23 cellular contexts compared by ENCODE assay signal in the genomic region with DNA sequence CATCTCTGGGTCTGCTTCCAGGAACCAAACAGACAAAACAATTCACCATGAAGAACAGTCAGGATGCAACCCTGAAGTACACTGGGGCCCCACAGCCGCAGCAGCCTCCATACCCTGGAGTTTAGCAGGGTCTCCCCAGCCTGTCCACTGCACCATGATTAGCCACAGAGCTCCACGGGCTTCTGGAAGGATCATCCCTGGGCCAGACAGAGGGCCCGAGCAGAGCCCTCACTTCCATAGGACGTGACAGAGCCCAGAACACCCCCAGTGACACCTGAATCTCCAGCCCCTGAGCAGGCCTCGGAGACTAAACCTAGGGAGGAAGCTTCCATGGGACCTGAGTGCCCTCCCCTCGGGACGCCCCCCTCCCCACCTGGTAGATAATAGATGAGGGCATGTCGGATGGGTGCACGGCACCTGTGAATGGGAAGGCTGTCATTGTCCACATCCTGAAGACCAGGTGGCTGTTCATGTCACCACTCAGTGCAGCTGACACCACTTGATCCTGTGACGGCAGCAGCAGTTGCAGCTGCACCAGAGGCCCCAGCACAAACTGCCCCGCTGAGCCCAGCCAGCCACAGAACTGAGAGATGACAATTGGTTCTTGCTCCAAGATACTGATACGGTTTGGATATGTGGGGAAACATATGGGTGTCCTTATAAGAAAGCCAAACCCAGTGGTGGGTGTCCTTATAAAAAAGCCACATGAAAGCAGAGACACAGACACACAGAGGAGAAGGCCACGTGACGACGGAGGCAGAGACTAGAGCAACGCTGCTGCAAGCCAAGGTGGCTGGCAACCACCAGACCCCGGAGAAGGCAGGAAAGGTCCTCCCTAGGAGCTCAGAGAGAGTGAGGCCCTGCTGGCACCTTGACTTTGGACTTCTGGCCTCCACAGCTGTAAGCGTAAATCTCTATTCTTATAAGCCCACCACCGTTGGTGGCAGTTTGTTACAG. TPM values are rescaled to one million over a fixed set of nuclear protein-coding genes. Genes with fewer than 3 reads are reported as not detected.
A peak's percentile ranks its signal among the peaks of the same experiment; 100 is the strongest.
DNase-seq lines count a peak whose midpoint lies in the region; ATAC-seq lines count a peak whose summit lies in the region.
"Had no signal": no experiment of that assay in that cellular context is flagged by ENCODE, and none has a peak within 500 bp of the region (broad histone marks: within the 10 kb centered on the region; RNA-seq: fewer than 3 reads in every experiment).

No MANE protein-coding gene starts in this region.

- H3K9me3 Mint-ChIP-seq in activated T-cell treated with anti-CD3 and anti-CD28 coated beads, Interleukin-2, amount 50 U/mL, for 72 hours = no peaks in the 10 kb centered on the region
- H3K9me3 Mint-ChIP-seq: CD4-positive, CD25-positive, alpha-beta regulatory T cell had no signal

- DNase-seq in activated T-cell treated with anti-CD3 and anti-CD28 coated beads, Interleukin-2, amount 50 U/mL, for 1 hour = peak; percentile 11
- no peak for DNase-seq in activated T-cell treated with anti-CD3 and anti-CD28 coated beads, Interleukin-2, amount 50 U/mL, for 72 hours
- DNase-seq in DMS53 (lab: John Stamatoyannopoulos, UW) = peak; percentile 87
- DNase-seq in T-helper 17 cell = peak in 2 of 3 donors; percentile 0 to 3
- peak in 7 of 10 donors; percentile 11 to 90 (median 47) for DNase-seq in posterior cingulate gyrus
- DNase-seq in glomerular visceral epithelial cell (ENCODE audit: extremely low spot score) = no peak
- DNase-seq in inferior parietal cortex (ENCODE audit: extremely low spot score) = no peak
- DNase-seq in GM19240 (ENCODE audit: insufficient read length, low spot score) = no peak
- DNase-seq: ACHN; activated CD4-positive, alpha-beta T cell treated with anti-CD3 and anti-CD28 coated beads for 48 hours; activated gamma-delta T cell; CD4-positive, CD25-positive, alpha-beta regulatory T cell; foreskin fibroblast; GF-D8; hippocampal formation; mammary epithelial cell; MV-4-11; NCI-H187; stimulated activated CD4-positive, alpha-beta T cell treated with anti-CD3 and anti-CD28 coated beads, Interleukin-15, amount 100 ng/mL, for 24 hours had no signal

- H3K27me3 Mint-ChIP-seq in activated T-cell treated with anti-CD3 and anti-CD28 coated beads, Interleukin-2, amount 50 U/mL, for 72 hours (ENCODE audit: low read depth) = peaks cover 26% of the 10 kb centered on the region
- peaks cover 62% of the 10 kb centered on the region for H3K27me3 Mint-ChIP-seq in T-helper 17 cell

- H3K36me3 Mint-ChIP-seq in activated T-cell treated with anti-CD3 and anti-CD28 coated beads, Interleukin-2, amount 50 U/mL, for 72 hours (ENCODE audit: insufficient read depth in 2 of 2) = no peaks in the 10 kb centered on the region
- H3K36me3 Mint-ChIP-seq in T-helper 17 cell (ENCODE audit: low read depth) = no peaks in the 10 kb centered on the region
- H3K36me3 Mint-ChIP-seq: CD4-positive, CD25-positive, alpha-beta regulatory T cell had no signal

- no peak overlapping the region for H3K27ac Mint-ChIP-seq in activated T-cell treated with anti-CD3 and anti-CD28 coated beads, Interleukin-2, amount 50 U/mL, for 72 hours
- H3K27ac Mint-ChIP-seq in T-helper 17 cell = no peak overlapping the region
- H3K27ac Mint-ChIP-seq: CD4-positive, CD25-positive, alpha-beta regulatory T cell had no signal

- no peaks in the 10 kb centered on the region for H3K9me3 ChIP-seq in T-helper 17 cell (ENCODE audit: control insufficient read depth, low read length, poor library complexity, severe bottlenecking)
- H3K9me3 ChIP-seq: HAP-1, uterus had no signal

- intact Hi-C loops in posterior cingulate gyrus (cut with DNase I) = no loop called here

- no peaks in the 10 kb centered on the region for H3K4me1 Mint-ChIP-seq in activated T-cell treated with anti-CD3 and anti-CD28 coated beads, Interleukin-2, amount 50 U/mL, for 72 hours (ENCODE audit: low read depth)
- no peaks in the 10 kb centered on the region for H3K4me1 Mint-ChIP-seq in T-helper 17 cell
- H3K4me1 Mint-ChIP-seq: CD4-positive, CD25-positive, alpha-beta regulatory T cell had no signal

- no peak for ATAC-seq in activated T-cell treated with anti-CD3 and anti-CD28 coated beads, Interleukin-2, amount 50 U/mL, for 72 hours (replicated peaks in 1 of 2)
- no peak for ATAC-seq in T-helper 17 cell

- no peak overlapping the region for H3K4me3 Mint-ChIP-seq in activated T-cell treated with anti-CD3 and anti-CD28 coated beads, Interleukin-2, amount 50 U/mL, for 72 hours
- H3K4me3 Mint-ChIP-seq in T-helper 17 cell = no peak overlapping the region
- H3K4me3 Mint-ChIP-seq: CD4-positive, CD25-positive, alpha-beta regulatory T cell had no signal

RNA-seq across cellular contexts. Expression of a gene that starts 23.2 kb away (rescaled TPM):
- total RNA-seq in activated T-cell treated with anti-CD3 and anti-CD28 coated beads, Interleukin-2, amount 50 U/mL, for 72 hours = 10 to 100 TPM; 28.8 to 30.1 TPM
- under 1 TPM in 1 of 2 donors, not detected in 1; 0.18 TPM for total RNA-seq in T-helper 17 cell
- total RNA-seq: CD4-positive, CD25-positive, alpha-beta regulatory T cell; HT-29; subcutaneous adipose tissue had no signal

Comparison
In these comparisons a context has a peak if more than half of its experiments do, and no peak if none do; other contexts are left out.
1. DNase-seq: peak in activated T-cell treated with anti-CD3 and anti-CD28 coated beads, Interleukin-2, amount 50 U/mL, for 1 hour (single experiment), DMS53 (single experiment), T-helper 17 cell (2 of 3) and posterior cingulate gyrus (7 of 10); none in activated T-cell treated with anti-CD3 and anti-CD28 coated beads, Interleukin-2, amount 50 U/mL, for 72 hours (0 of 2), glomerular visceral epithelial cell (single experiment), inferior parietal cortex (single experiment) and GM19240 (single experiment).
2. RNA of a gene that starts 23.2 kb away (total RNA-seq): 28.8 to 30.1 TPM in activated T-cell treated with anti-CD3 and anti-CD28 coated beads, Interleukin-2, amount 50 U/mL, for 72 hours; 0.18 TPM in T-helper 17 cell; every median in the first group is over 10 times any median in the second.